1 cellular context compared by ENCODE assay signal in the genomic region with DNA sequence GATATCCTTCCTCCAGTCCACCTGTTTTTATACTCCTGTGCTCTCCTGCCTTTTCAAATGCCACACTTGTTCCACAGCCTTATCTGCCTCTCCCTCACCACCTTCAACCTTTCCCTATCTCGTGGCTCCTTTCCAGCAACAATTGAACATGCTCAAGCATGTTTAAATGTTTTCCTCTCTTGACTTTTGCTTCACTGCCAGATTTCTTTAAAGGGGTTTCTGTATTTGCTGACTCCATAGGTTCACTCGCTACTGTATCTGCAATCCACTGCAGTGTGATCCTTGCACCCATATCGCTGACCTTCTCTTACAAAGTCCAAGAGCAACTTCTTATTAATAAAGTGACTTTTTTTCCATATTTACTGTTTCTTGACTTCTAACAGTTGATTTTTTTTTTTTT.
TF ChIP-seq lines count a peak whose summit lies in the region.

No MANE protein-coding gene starts in this region.

TF ChIP-seq in WTC11, 78 proteins besides CTCF, POLR2A, EP300 and RAD21 (continued from another document):
- no peak for TF ChIP-seq OVOL2 (CRISPR knock-in tag; IDR thresholded peaks at IDR 0.05; ENCODE audit: borderline replicate concordance)
- TF ChIP-seq ZNF263 (CRISPR knock-in tag; IDR thresholded peaks at IDR 0.05; ENCODE audit: low read depth): no peak
- TF ChIP-seq HMGA2 (CRISPR knock-in tag; IDR thresholded peaks at IDR 0.05): no peak
- TF ChIP-seq E2F1 (CRISPR knock-in tag; IDR thresholded peaks at IDR 0.05): no peak
